ENCODE assay signal across 8 cellular contexts in genomic region chr3:170961616-170962400, GRCh38. TPM values are rescaled to one million over a fixed set of nuclear protein-coding genes. Genes with fewer than 3 reads are reported as not detected.
DNase-seq lines count a peak whose midpoint lies in the region; ATAC-seq and TF ChIP-seq lines count a peak whose summit lies in the region.

No MANE protein-coding gene starts in this region.

- H3K27ac Mint-ChIP-seq in activated CD4-positive, alpha-beta memory T cell treated with anti-CD3 and anti-CD28 coated beads for 36 hours: no peak overlapping the region

- TF ChIP-seq CTCF in GM12872 (IDR thresholded peaks at IDR 0.05; ENCODE audit: insufficient read depth, low read depth, low read length) (peak; percentile 47; the same call in 1 of the 3 replicates), mucosa of descending colon (IDR thresholded peaks at IDR 0.05) (peak; percentile 22)

- POLR2A ChIA-PET in activated CD4-positive, alpha-beta memory T cell treated with anti-CD3 and anti-CD28 coated beads for 36 hours (lab: Charles Lee): no interaction called here

- no peaks in the 10 kb centered on the region for H3K36me3 ChIP-seq in mucosa of descending colon (ENCODE audit: low read depth)

- H3K4me1 ChIP-seq in mucosa of descending colon (ENCODE audit: low read depth): no peaks in the 10 kb centered on the region

- ATAC-seq in mucosa of descending colon (peak; percentile 22), HG03097 (IDR thresholded peaks at IDR 0.05; ENCODE audit: low FRiP score, unreplicated experiment) (no peak)

- no peaks in the 10 kb centered on the region for H3K36me3 Mint-ChIP-seq in activated CD4-positive, alpha-beta memory T cell treated with anti-CD3 and anti-CD28 coated beads for 36 hours

- no peaks in the 10 kb centered on the region for H3K4me1 Mint-ChIP-seq in activated CD4-positive, alpha-beta memory T cell treated with anti-CD3 and anti-CD28 coated beads for 36 hours (ENCODE audit: low read depth)

- DNase-seq in ACHN (peak; percentile 59), NCI-H748 (lab: John Stamatoyannopoulos, UW; ENCODE audit: unreplicated experiment) (peak; percentile 30), dedifferentiated amniotic fluid mesenchymal stem cell (ENCODE audit: extremely low spot score) (peak; percentile 65), mucosa of descending colon (peak in 1 of 3 donors; percentile 49), activated T-cell treated with anti-CD3 and anti-CD28 coated beads for 4 hours (no peak)
- DNase-seq in activated CD4-positive, alpha-beta memory T cell treated with anti-CD3 and anti-CD28 coated beads for 36 hours: no peak

- no peaks in the 10 kb centered on the region for H3K9me3 ChIP-seq in mucosa of descending colon

- CTCF ChIA-PET in activated CD4-positive, alpha-beta memory T cell treated with anti-CD3 and anti-CD28 coated beads for 36 hours (lab: Charles Lee): interaction anchor here (0.9 to 3.0 kb wide), 6 partner anchors 9 to 871 kb away, joined by 3 to 22 read pairs (median 3); no protein-coding TSS in a partner anchor

- in situ Hi-C loops in ACHN (cut with HindIII; ENCODE audit: low pct_ligation_motif_present, low pct_unique_long_range_greater_than_20kb, low sequenced_read_pairs): loop anchor here (25.0 kb wide), 1 partner anchor 200 kb away; no protein-coding TSS in a partner anchor

- H3K9me3 Mint-ChIP-seq in activated CD4-positive, alpha-beta memory T cell treated with anti-CD3 and anti-CD28 coated beads for 36 hours: no peaks in the 10 kb centered on the region

- peaks cover 5% of the 10 kb centered on the region for H3K27me3 Mint-ChIP-seq in activated CD4-positive, alpha-beta memory T cell treated with anti-CD3 and anti-CD28 coated beads for 36 hours

- intact Hi-C loops in mucosa of descending colon (cut with DNase I, micrococcal nuclease): loop anchor here (5.0 kb wide), 1 partner anchor 605 kb away; no protein-coding TSS in a partner anchor
- intact Hi-C loops in activated CD4-positive, alpha-beta memory T cell treated with anti-CD3 and anti-CD28 coated beads for 36 hours (cut with micrococcal nuclease): loop anchor here (1.0 kb wide), 2 partner anchors 605 to 810 kb away; no protein-coding TSS in a partner anchor

- no peak overlapping the region for H3K4me3 Mint-ChIP-seq in activated CD4-positive, alpha-beta memory T cell treated with anti-CD3 and anti-CD28 coated beads for 36 hours

- no peak overlapping the region for H3K4me3 ChIP-seq in mucosa of descending colon

RNA-seq across cellular contexts. Expression of gene EIF5A2, which starts 53.4 kb away (rescaled TPM):
- 10 to 100 TPM in 1 of 3 donors, 1 to 10 TPM in 2; 2.1 to 17.7 (median 4.8) TPM for total RNA-seq in mucosa of descending colon
- total RNA-seq in activated CD4-positive, alpha-beta memory T cell treated with anti-CD3 and anti-CD28 coated beads for 36 hours: 1 to 10 TPM; 5.7 to 8.7 TPM

Comparison
In these comparisons a context has a peak if more than half of its experiments do, and no peak if none do; other contexts are left out.
1. DNase-seq: peak in ACHN (single experiment), NCI-H748 (single experiment) and dedifferentiated amniotic fluid mesenchymal stem cell (single experiment); none in activated T-cell treated with anti-CD3 and anti-CD28 coated beads for 4 hours (single experiment) and activated CD4-positive, alpha-beta memory T cell treated with anti-CD3 and anti-CD28 coated beads for 36 hours (single experiment).